Comparison of ENCODE assay signal across 8 cellular contexts in the genomic region with DNA sequence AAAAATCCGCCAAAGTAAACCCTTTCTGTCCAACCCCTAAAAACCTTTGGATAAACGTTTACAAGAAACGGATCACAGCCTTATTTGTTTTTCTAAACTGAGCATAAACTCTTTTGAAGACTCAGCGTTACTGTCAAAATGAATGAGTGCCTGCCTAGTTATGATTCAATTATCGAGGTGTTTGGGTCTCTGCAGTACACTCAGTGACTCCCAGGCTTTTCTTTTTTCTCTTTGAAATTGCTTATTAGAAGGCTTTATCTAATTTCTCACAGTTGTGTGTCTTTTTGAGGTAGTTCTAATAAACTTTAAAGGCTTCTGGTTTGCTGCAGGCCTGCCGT. TPM values are rescaled to one million over a fixed set of nuclear protein-coding genes. Genes with fewer than 3 reads are reported as not detected.
DNase-seq lines count a peak whose midpoint lies in the region; ATAC-seq, FAIRE-seq and TF ChIP-seq lines count a peak whose summit lies in the region.

No MANE protein-coding gene starts in this region.

- H2BK5ac ChIP-seq in H1 (ENCODE audit: low read depth, low read length) (peak overlapping the region; percentile 96; the same call in 1 of the 2 replicates), neuronal stem cell (ENCODE audit: low read length) (no peak overlapping the region)

- peaks cover 0 to 20% (median 4%) of the 10 kb centered on the region in 11 experiments; a peak in 7 of 22 replicates for H3K36me3 ChIP-seq in BLaER1 treated with 17β-estradiol and CSF1 and Interleukin-3, amounts not matched to agents 10 nM and 100 nM
- H3K36me3 ChIP-seq in MG63 (peaks cover 10% of the 10 kb centered on the region), H1 (ENCODE audit: control insufficient read depth in 2 of 4, insufficient read depth in 4 of 4, low read length in 3 of 4) (peaks cover 0 to 8% (median 0%) of the 10 kb centered on the region in 4 experiments; a peak in 1 of 8 replicates), neuronal stem cell (replicated peaks in 1 of 2; ENCODE audit: control insufficient read depth in 2 of 2, insufficient read depth in 2 of 2, low read length in 2 of 2) (peaks cover 0 to 4% of the 10 kb centered on the region in 2 donors)

- peak overlapping the region; percentile 62 to 84 (median 72) for H3K4me3 ChIP-seq in BLaER1 treated with 17β-estradiol and CSF1 and Interleukin-3, amounts not matched to agents 10 nM and 100 nM
- H3K4me3 ChIP-seq in MG63 (peak overlapping the region; percentile 86), H1 (ENCODE audit: extremely low read depth in 1 of 4, insufficient read depth in 2 of 4, low read depth in 3 of 4, low read length in 4 of 4) (peak overlapping the region; percentile 55 to 70 (median 66)), neuronal stem cell (ENCODE audit: low read length in 2 of 2) (peak overlapping the region; percentile 63 to 90)

- H4K8ac ChIP-seq in H1 (ENCODE audit: extremely low read depth, insufficient read depth, low read length), result no peak overlapping the region
- H4K8ac ChIP-seq in neuronal stem cell (ENCODE audit: low read depth, low read length), result no peak overlapping the region

- H2BK12ac ChIP-seq in H1 (ENCODE audit: low read depth, low read length), result no peak overlapping the region; the same call in 1 of the 2 replicates
- no peak overlapping the region for H2BK12ac ChIP-seq in neuronal stem cell (ENCODE audit: low read length)

- TF ChIP-seq POLR2A in H1 (IDR thresholded peaks at IDR 0.05; ENCODE audit: control extremely low read depth in 1 of 2, low read depth in 2 of 2, low read length in 2 of 2), result no peak
- no peak for TF ChIP-seq POLR2A in H54 (IDR thresholded peaks at IDR 0.05; ENCODE audit: low read depth, low read length)

- no peak for TF ChIP-seq CTCF in H1 (IDR thresholded peaks at IDR 0.05; ENCODE audit: control extremely low read depth in 1 of 3, insufficient read depth in 1 of 3, low read depth in 1 of 3, low read length in 3 of 3)

- H3K18ac ChIP-seq in H1 (ENCODE audit: extremely low read depth, low read length) (peak overlapping the region; percentile 60; the same call in 1 of the 2 replicates), neuronal stem cell (ENCODE audit: low read length) (no peak overlapping the region)

- no peak for DNase-seq in MG63
- no peak for DNase-seq in H1 (ENCODE audit: low read depth in 1 of 2, low spot score in 2 of 2)
- DNase-seq in neuronal stem cell (ENCODE audit: low spot score), result no peak
- DNase-seq in T1000 (lab: John Stamatoyannopoulos, UW), result no peak
- no peak for DNase-seq in amniotic stem cell (lab: John Stamatoyannopoulos, UW)
- DNase-seq in H54 (ENCODE audit: insufficient read length, low spot score), result no peak

- H3K79me1 ChIP-seq in H1 (ENCODE audit: low read depth, low read length) (no peaks in the 10 kb centered on the region), neuronal stem cell (ENCODE audit: low read depth, low read length) (no peaks in the 10 kb centered on the region)

- H3K27me3 ChIP-seq in BLaER1 treated with 17β-estradiol and CSF1 and Interleukin-3, amounts not matched to agents 10 nM and 100 nM, result no peaks in the 10 kb centered on the region
- H3K27me3 ChIP-seq in MG63 (no peaks in the 10 kb centered on the region), H1 (replicated peaks in 1 of 4; ENCODE audit: control insufficient read depth in 3 of 4, extremely low read depth in 1 of 4, insufficient read depth in 3 of 4, low read length in 3 of 4) (peaks cover 0 to 6% (median 0%) of the 10 kb centered on the region in 4 experiments; a peak in 3 of 7 replicates), neuronal stem cell (ENCODE audit: control insufficient read depth in 3 of 3, insufficient read depth in 3 of 3, low read depth in 1 of 3, low read length in 3 of 3) (peaks cover 0 to 3% (median 0%) of the 10 kb centered on the region in 3 experiments)

- POLR2A ChIA-PET in H1 (lab: Charles Lee; ENCODE audit: partially characterized antibody), result interaction anchor here (0.7 to 1.7 kb wide), 10 partner anchors 8 to 47 kb away, joined by 3 to 10 read pairs (median 5); no protein-coding TSS in a partner anchor

- no peak overlapping the region for H4K5ac ChIP-seq in H1 (ENCODE audit: insufficient read length, low read depth, low read length)

- peak; percentile 3 for ATAC-seq in GM21447 (IDR thresholded peaks at IDR 0.05; ENCODE audit: unreplicated experiment)

- TF ChIP-seq RAD21 in H1 (IDR thresholded peaks at IDR 0.05 in 1 of 2, conservative IDR thresholded peaks at IDR 0.05 in 1 of 2; ENCODE audit: low read depth in 2 of 2, low read length in 2 of 2), result no peak

- H3K56ac ChIP-seq in H1 (replicated peaks; ENCODE audit: insufficient read length, low read depth, low read length), result no peak overlapping the region

- FAIRE-seq in H1 (lab: Jason Lieb, UNC) (no peak), H54 (lab: Jason Lieb, UNC) (no peak)

- peaks cover 23 to 35% (median 28%) of the 10 kb centered on the region in 10 experiments for H3K4me1 ChIP-seq in BLaER1 treated with 17β-estradiol and CSF1 and Interleukin-3, amounts not matched to agents 10 nM and 100 nM
- H3K4me1 ChIP-seq in H1 (replicated peaks in 1 of 4; ENCODE audit: control insufficient read depth in 3 of 4, insufficient read depth in 4 of 4, low read length in 3 of 4) (peaks cover 0 to 5% (median 1%) of the 10 kb centered on the region in 4 experiments; a peak in 5 of 7 replicates), neuronal stem cell (ENCODE audit: control insufficient read depth in 2 of 2, insufficient read depth in 1 of 2, low read depth in 1 of 2, low read length in 2 of 2) (peaks cover 2 to 5% of the 10 kb centered on the region in 2 donors)

- peaks cover 0 to 17% (median 12%) of the 10 kb centered on the region in 11 experiments; a peak in 16 of 22 replicates for H3K9me3 ChIP-seq in BLaER1 treated with 17β-estradiol and CSF1 and Interleukin-3, amounts not matched to agents 10 nM and 100 nM (replicated peaks in 1 of 11)
- H3K9me3 ChIP-seq in MG63, result no peaks in the 10 kb centered on the region; the same call in 1 of the 2 replicates
- no peaks in the 10 kb centered on the region for H3K9me3 ChIP-seq in H1 (ENCODE audit: insufficient read depth in 2 of 2, low read depth in 1 of 2, low read length in 1 of 2)
- peaks cover 0 to 13% of the 10 kb centered on the region in 2 donors for H3K9me3 ChIP-seq in neuronal stem cell (replicated peaks in 1 of 2; ENCODE audit: control insufficient read depth in 2 of 2, insufficient read depth in 1 of 2, low read depth in 1 of 2, low read length in 2 of 2)

- peaks cover 6% of the 10 kb centered on the region; the same call in 1 of the 2 replicates for H3K23me2 ChIP-seq in H1 (ENCODE audit: low read depth, low read length)

- peak overlapping the region; percentile 91 to 96 (median 93) for H3K27ac ChIP-seq in BLaER1 treated with 17β-estradiol and CSF1 and Interleukin-3, amounts not matched to agents 10 nM and 100 nM
- H3K27ac ChIP-seq in H1 (ENCODE audit: low read depth, low read length) (peak overlapping the region; percentile 69; the same call in 1 of the 2 replicates), neuronal stem cell (replicated peaks; ENCODE audit: low read length) (peak overlapping the region; percentile 81)

- H2AFZ ChIP-seq in H1 (ENCODE audit: low read length) (peak overlapping the region; percentile 28; the same call in 1 of the 2 replicates), neuronal stem cell (ENCODE audit: low read length) (peak overlapping the region; percentile 98)

- no peak overlapping the region for H2BK15ac ChIP-seq in H1 (ENCODE audit: low read length)
- H2BK15ac ChIP-seq in neuronal stem cell (ENCODE audit: low read length), result no peak overlapping the region

- no peak overlapping the region for H3K23ac ChIP-seq in H1 (ENCODE audit: insufficient read length)
- no peak overlapping the region for H3K23ac ChIP-seq in neuronal stem cell (ENCODE audit: low read depth, low read length, poor library complexity)

- H3K79me2 ChIP-seq in H1 (ENCODE audit: control insufficient read depth in 1 of 2, insufficient read depth in 2 of 2, low read length in 2 of 2), result peaks cover 0 to 6% of the 10 kb centered on the region in 2 experiments; a peak in 1 of 4 replicates

- H2BK20ac ChIP-seq in H1 (ENCODE audit: low read length), result no peak overlapping the region

- no peak overlapping the region for H2BK120ac ChIP-seq in H1 (replicated peaks; ENCODE audit: low read depth, low read length)
- H2BK120ac ChIP-seq in neuronal stem cell (ENCODE audit: low read depth, low read length), result no peak overlapping the region

- H4K20me1 ChIP-seq in BLaER1 treated with 17β-estradiol and CSF1 and Interleukin-3, amounts not matched to agents 10 nM and 100 nM, result no peaks in the 10 kb centered on the region
- H4K20me1 ChIP-seq in H1 (replicated peaks in 1 of 2; ENCODE audit: control insufficient read depth in 1 of 2, insufficient read depth in 2 of 2, low read length in 2 of 2), result no peaks in the 10 kb centered on the region

- no peak overlapping the region for H3K4ac ChIP-seq in H1 (replicated peaks; ENCODE audit: insufficient read length, low read depth, low read length)
- no peak overlapping the region for H3K4ac ChIP-seq in neuronal stem cell (ENCODE audit: low read length)

- 42% methylated on average over 6 of the region's 6 CpGs; no CpG with 5 or more reads in 1 of the 2 experiments for WGBS in H1 (ENCODE audit: extremely low coverage in 1 of 2, insufficient coverage in 1 of 2, insufficient read length in 1 of 2, insufficient replicate concordance in 2 of 2, low coverage in 1 of 2, low lambda C conversion rate in 2 of 2, missing lambda C conversion rate in 1 of 2), 2 experiments
- WGBS in neuronal stem cell (ENCODE audit: extremely low coverage in 2 of 2, insufficient read length in 2 of 2, insufficient replicate concordance in 1 of 2), 2 donors, result no CpG with 5 or more reads among the region's 6 CpGs

- no peak overlapping the region for H3K14ac ChIP-seq in H1 (ENCODE audit: insufficient read length)
- no peak overlapping the region for H3K14ac ChIP-seq in neuronal stem cell (ENCODE audit: low read length)

- H3K9ac ChIP-seq in BLaER1 treated with 17β-estradiol and CSF1 and Interleukin-3, amounts not matched to agents 10 nM and 100 nM, result peak overlapping the region; percentile 83 to 94 (median 90)
- H3K9ac ChIP-seq in H1 (replicated peaks in 1 of 4; ENCODE audit: extremely low read depth in 1 of 4, low read depth in 3 of 4, low read length in 3 of 4) (peak overlapping the region; percentile 45 to 84 (median 66); a peak in 6 of 7 replicates), neuronal stem cell (ENCODE audit: low read depth, low read length, poor library complexity) (no peak overlapping the region)

- peak overlapping the region; percentile 76 to 96 (median 91) for H3K4me2 ChIP-seq in BLaER1 treated with 17β-estradiol and CSF1 and Interleukin-3, amounts not matched to agents 10 nM and 100 nM
- H3K4me2 ChIP-seq in H1 (ENCODE audit: insufficient read depth in 1 of 2, low read depth in 2 of 2, low read length in 2 of 2), result peak overlapping the region; percentile 67 to 73
- H3K4me2 ChIP-seq in neuronal stem cell (ENCODE audit: insufficient read depth, low read length, poor library complexity, severe bottlenecking), result peak overlapping the region; percentile 86

- TF ChIP-seq EP300 in H1 (IDR thresholded peaks at IDR 0.05; ENCODE audit: borderline replicate concordance in 1 of 2, low read depth in 2 of 2, low read length in 2 of 2), result no peak

- CTCF ChIA-PET in H1 (lab: Charles Lee; ENCODE audit: partially characterized antibody), result interaction anchor here (0.6 to 1.0 kb wide), 2 partner anchors 16 to 182 kb away, joined by 3 read pairs; no protein-coding TSS in a partner anchor

- H4K91ac ChIP-seq in H1 (replicated peaks; ENCODE audit: insufficient read length, low read length) (no peak overlapping the region), neuronal stem cell (ENCODE audit: low read depth, low read length, poor library complexity) (no peak overlapping the region)

- H2AK5ac ChIP-seq in H1 (ENCODE audit: low read depth, low read length), result no peak overlapping the region
- H2AK5ac ChIP-seq in neuronal stem cell (ENCODE audit: low read depth, low read length), result no peak overlapping the region

RNA-seq across cellular contexts. Expression of a gene that starts 0.7 kb away (rescaled TPM):
- total RNA-seq in MG63 (2014; rRNA removed; shearing (Covaris generic); ENCODE audit: low replicate concordance), result 5.1 and 19.6 TPM in 2 replicates
- 20.3 and 23.1 TPM in 2 replicates for total RNA-seq in H1 (2021; fragmentation: NEBNext Ultra II Directional; extraction: Animal tissue kit (Norgen Biotek cat#: 25700))
- polyA plus RNA-seq in H1 (2011; rRNA removed), result 9.4 and 10.5 TPM in 2 replicates
- 9.8 TPM for polyA plus RNA-seq in H1 (2011; cell fraction: cytosol; rRNA removed)
- 12.9 TPM for polyA plus RNA-seq in H1 (2011; cell fraction: nucleus; rRNA removed)
- polyA plus RNA-seq in H1 (2012, experiment 1 of 2), result 10.3 to 14.6 TPM (median 12.9 TPM) in 4 replicates
- 1.2 TPM for polyA plus RNA-seq in H1 (2012, experiment 2 of 2)
- polyA plus RNA-seq in H1 (2013, experiment 1 of 2), result 16.4 TPM
- 18.1 TPM for polyA plus RNA-seq in H1 (2013, experiment 2 of 2)
- polyA minus RNA-seq in H1 (2011; rRNA and poly(A)+ RNA removed), result 72.8 and 74.6 TPM in 2 replicates
- 14.8 TPM for polyA minus RNA-seq in H1 (2011; cell fraction: cytosol; rRNA and poly(A)+ RNA removed)
- 66.7 TPM for polyA minus RNA-seq in H1 (2011; cell fraction: nucleus; rRNA and poly(A)+ RNA removed)
- polyA plus RNA-seq in neuronal stem cell (2013, experiment 1 of 2), result 16.6 TPM
- polyA plus RNA-seq in neuronal stem cell (2013, experiment 2 of 2), result 15.3 TPM

RNA-seq across cellular contexts. Expression of a gene that starts 36.9 kb away (rescaled TPM):
- total RNA-seq in MG63 (2014; rRNA removed; shearing (Covaris generic); ENCODE audit: low replicate concordance), result 5.1 and 5.6 TPM in 2 replicates
- 24.9 and 26.9 TPM in 2 replicates for total RNA-seq in H1 (2021; fragmentation: NEBNext Ultra II Directional; extraction: Animal tissue kit (Norgen Biotek cat#: 25700))
- polyA plus RNA-seq in H1 (2011; rRNA removed), result 9.1 and 12.0 TPM in 2 replicates
- polyA plus RNA-seq in H1 (2011; cell fraction: cytosol; rRNA removed), result 8.5 TPM
- polyA plus RNA-seq in H1 (2011; cell fraction: nucleus; rRNA removed), result 11.8 TPM
- polyA plus RNA-seq in H1 (2012, experiment 1 of 2), result 8.8 to 10.8 TPM (median 9.7 TPM) in 4 replicates
- 3.6 TPM for polyA plus RNA-seq in H1 (2012, experiment 2 of 2)
- 7.5 TPM for polyA plus RNA-seq in H1 (2013, experiment 1 of 2)
- polyA plus RNA-seq in H1 (2013, experiment 2 of 2), result 7.9 TPM
- 11.3 and 13.1 TPM in 2 replicates for polyA minus RNA-seq in H1 (2011; rRNA and poly(A)+ RNA removed)
- polyA minus RNA-seq in H1 (2011; cell fraction: cytosol; rRNA and poly(A)+ RNA removed), result 14.8 TPM
- polyA minus RNA-seq in H1 (2011; cell fraction: nucleus; rRNA and poly(A)+ RNA removed), result 29.4 TPM
- polyA plus RNA-seq in neuronal stem cell (2013, experiment 1 of 2), result 11.0 TPM
- polyA plus RNA-seq in neuronal stem cell (2013, experiment 2 of 2), result 11.6 TPM
